ENCODE assay signal across 28 cellular contexts in genomic region chr1:155691992-155692528, GRCh38. TPM values are rescaled to one million over a fixed set of nuclear protein-coding genes. Genes with fewer than 3 reads are reported as not detected.
DNase-seq lines count a peak whose midpoint lies in the region; ATAC-seq and TF ChIP-seq lines count a peak whose summit lies in the region.
"Had no signal": no experiment of that assay in that cellular context is flagged by ENCODE, and none has a peak within 500 bp of the region (broad histone marks: within the 10 kb centered on the region; RNA-seq: fewer than 3 reads in every experiment).

No MANE protein-coding gene starts in this region.

- H3K27me3 ChIP-seq in left ventricle myocardium inferior (ENCODE audit: low read depth) (no peaks in the 10 kb centered on the region), right atrium auricular region (no peaks in the 10 kb centered on the region)
- H3K27me3 ChIP-seq: right lobe of liver had no signal

- intact Hi-C loops in left ventricle myocardium inferior (cut with micrococcal nuclease): no loop called here

- peak overlapping the region; percentile 71 for H3K4me3 Mint-ChIP-seq in type B pancreatic cell
- H3K4me3 Mint-ChIP-seq: activated CD4-positive, alpha-beta T cell treated with anti-CD3 and anti-CD28 coated beads for 36 hours; activated naive CD4-positive, alpha-beta T cell treated with anti-CD3 and anti-CD28 coated beads, Interleukin-2, amount 10 ng/mL, durations not matched to agents 7 days and 5 days had no signal

- no peak for TF ChIP-seq POLR2A in erythroblast (IDR thresholded peaks at IDR 0.05; ENCODE audit: low read length)

- H3K27ac ChIP-seq in left ventricle myocardium inferior (replicated peaks): peak overlapping the region; percentile 29
- H3K27ac ChIP-seq in right atrium auricular region: no peak overlapping the region
- peak overlapping the region; percentile 97; the same call in 1 of the 2 replicates for H3K27ac ChIP-seq in VCaP
- H3K27ac ChIP-seq: parathyroid adenoma, right lobe of liver had no signal

- H3K4me1 ChIP-seq in left ventricle myocardium inferior (peaks cover 90% of the 10 kb centered on the region), right atrium auricular region (peaks cover 0 to 35% of the 10 kb centered on the region in 2 donors)

- H3K27me3 Mint-ChIP-seq in type B pancreatic cell: no peaks in the 10 kb centered on the region
- H3K27me3 Mint-ChIP-seq: activated CD4-positive, alpha-beta T cell treated with anti-CD3 and anti-CD28 coated beads for 36 hours had no signal

- H3K36me3 Mint-ChIP-seq in type B pancreatic cell: peaks cover 52% of the 10 kb centered on the region

- peaks cover 11% of the 10 kb centered on the region for H3K9me3 Mint-ChIP-seq in type B pancreatic cell
- H3K9me3 Mint-ChIP-seq: natural killer cell had no signal

- no peak overlapping the region for H3K27ac Mint-ChIP-seq in type B pancreatic cell
- H3K27ac Mint-ChIP-seq: activated CD4-positive, alpha-beta T cell treated with anti-CD3 and anti-CD28 coated beads for 36 hours; activated naive CD4-positive, alpha-beta T cell treated with anti-CD3 and anti-CD28 coated beads, Interleukin-2, amount 10 ng/mL, durations not matched to agents 7 days and 5 days had no signal

- H3K36me3 ChIP-seq in left ventricle myocardium inferior (peaks cover 18% of the 10 kb centered on the region), right atrium auricular region (no peaks in the 10 kb centered on the region)

- no peak for TF ChIP-seq CTCF in left ventricle myocardium inferior (IDR thresholded peaks at IDR 0.05; ENCODE audit: borderline replicate concordance)
- no peak for TF ChIP-seq CTCF in right atrium auricular region (IDR thresholded peaks at IDR 0.05)
- TF ChIP-seq CTCF in VCaP (conservative IDR thresholded peaks at IDR 0.05): no peak
- TF ChIP-seq CTCF in type B pancreatic cell (conservative IDR thresholded peaks at IDR 0.05): no peak

- H3K4me1 Mint-ChIP-seq in type B pancreatic cell (ENCODE audit: unreplicated experiment): peaks cover 30% of the 10 kb centered on the region

- DNase-seq in left ventricle myocardium inferior (no peak), right atrium auricular region (ENCODE audit: low spot score) (no peak), erythroblast (lab: John Stamatoyannopoulos, UW) (peak; percentile 42 to 64), type B pancreatic cell (ENCODE audit: extremely low spot score, unreplicated experiment) (no peak), left lobe of liver (ENCODE audit: low spot score) (no peak), NCI-H1048 (lab: John Stamatoyannopoulos, UW) (no peak)
- DNase-seq: ACHN; activated CD4-positive, alpha-beta T cell treated with anti-CD3 and anti-CD28 coated beads for 36 hours; activated CD8-positive, alpha-beta memory T cell treated with anti-CD3 and anti-CD28 coated beads for 24 hours; activated naive CD4-positive, alpha-beta T cell treated with anti-CD3 and anti-CD28 coated beads, Interleukin-2, amount 10 ng/mL, durations not matched to agents 7 days and 5 days; activated T-cell treated with anti-CD3 and anti-CD28 coated beads, Interleukin-2, amount 50 U/mL, for 1 hour; COR-L47; EL; foreskin fibroblast; KBM-7; MM.1S; natural killer cell; NCI-H1436; NCI-H510A; NK-92 treated with Interleukin-12 subunit alpha and Interleukin-12 subunit beta, amount 100 ng/mL, for 24 hours; right lobe of liver; stimulated activated CD4-positive, alpha-beta T cell treated with anti-CD3 and anti-CD28 coated beads, Interleukin-12 subunit alpha, Interleukin-12 subunit beta, amount 100 ng/mL, for 4 hours; stimulated activated CD4-positive, alpha-beta T cell treated with anti-CD3 and anti-CD28 coated beads, Interleukin-4, amount 100 ng/mL, for 4 hours; stimulated activated naive CD4-positive, alpha-beta T cell had no signal

- H3K4me3 ChIP-seq in left ventricle myocardium inferior (no peak overlapping the region), right atrium auricular region (no peak overlapping the region)
- H3K4me3 ChIP-seq: right lobe of liver had no signal

- no peak for ATAC-seq in left lobe of liver
- no peak for ATAC-seq in GM18519 (IDR thresholded peaks at IDR 0.05; ENCODE audit: low FRiP score, unreplicated experiment)
- ATAC-seq: activated CD4-positive, alpha-beta T cell treated with anti-CD3 and anti-CD28 coated beads for 36 hours; natural killer cell; Panc1; right lobe of liver had no signal

- no peaks in the 10 kb centered on the region for H3K9me3 ChIP-seq in left ventricle myocardium inferior (replicated peaks)
- no peaks in the 10 kb centered on the region for H3K9me3 ChIP-seq in right atrium auricular region
- H3K9me3 ChIP-seq: right lobe of liver had no signal

RNA-seq across cellular contexts. Expression of gene DAP3, which starts 3.2 kb away (rescaled TPM):
- total RNA-seq in left ventricle myocardium inferior (107 TPM), right atrium auricular region (100 to 1,000 TPM in 1 of 2 donors, 10 to 100 TPM in 1; 76.8 to 120 TPM), type B pancreatic cell (ENCODE audit: low replicate concordance) (95.9 and 109 TPM in 2 replicates), left lobe of liver (62.7 TPM)

RNA-seq across cellular contexts. Expression of gene YY1AP1, which starts 3.5 kb away (rescaled TPM):
- 60.2 TPM for total RNA-seq in left ventricle myocardium inferior
- 10 to 100 TPM; 54.0 to 90.8 TPM for total RNA-seq in right atrium auricular region
- 44.5 and 50.8 TPM in 2 replicates for total RNA-seq in type B pancreatic cell (ENCODE audit: low replicate concordance)
- 20.4 TPM for total RNA-seq in left lobe of liver

Comparison
In these comparisons a context has a peak if more than half of its experiments do, and no peak if none do; other contexts are left out.
1. H3K27ac ChIP-seq: peak in left ventricle myocardium inferior (single experiment) and VCaP (single experiment); none in right atrium auricular region (0 of 2).
2. DNase-seq: peak in erythroblast (2 of 2); none in left ventricle myocardium inferior (single experiment), right atrium auricular region (single experiment), type B pancreatic cell (single experiment), left lobe of liver (single experiment) and NCI-H1048 (single experiment).